In the genomic region with DNA sequence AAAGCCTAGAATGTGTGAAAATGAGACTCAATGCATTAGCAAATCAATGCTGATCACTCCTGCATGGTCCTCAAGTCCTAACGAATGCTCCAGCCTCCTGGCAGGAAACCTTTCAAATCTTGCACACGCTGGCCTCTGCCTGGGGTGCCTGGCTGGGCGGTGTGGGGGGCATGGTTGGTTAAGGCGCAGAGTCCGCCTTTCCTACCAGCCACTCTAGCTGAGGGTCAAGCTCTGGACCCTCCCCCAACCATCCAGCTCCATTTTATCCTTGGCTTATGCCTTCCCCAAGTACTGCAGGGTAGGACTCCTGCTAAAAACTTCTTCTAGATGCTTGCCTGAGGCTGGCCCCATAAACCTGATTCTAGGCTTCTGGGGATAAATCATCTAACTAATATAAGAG, we compare ENCODE assay signal across 9 cellular contexts. TPM values are rescaled to one million over a fixed set of nuclear protein-coding genes. Genes with fewer than 3 reads are reported as not detected.
DNase-seq lines count a peak whose midpoint lies in the region; ATAC-seq and TF ChIP-seq lines count a peak whose summit lies in the region.
"Had no signal": no experiment of that assay in that cellular context is flagged by ENCODE, and none has a peak within 500 bp of the region (broad histone marks: within the 10 kb centered on the region; RNA-seq: fewer than 3 reads in every experiment).

No MANE protein-coding gene starts in this region.

- DNase-seq in HFFc6: no peak
- DNase-seq in caudate nucleus (lab: John Stamatoyannopoulos, UW): no peak
- DNase-seq in nephron progenitor cell: no peak
- DNase-seq in NCI-H2196 (lab: John Stamatoyannopoulos, UW; ENCODE audit: unreplicated experiment): no peak
- DNase-seq in NCI-H2029 (lab: John Stamatoyannopoulos, UW): no peak
- no peak for DNase-seq in NCI-H2171 treated with DMSO at 0.1 percent for 48 hours (lab: John Stamatoyannopoulos, UW)
- DNase-seq: NCI-H510A treated with DMSO at 0.1 percent for 48 hours had no signal

- H3K27me3 Mint-ChIP-seq in HFFc6 (ENCODE audit: insufficient read depth): peaks cover 9% of the 10 kb centered on the region; the same call in 1 of the 2 replicates
- peaks cover 5% of the 10 kb centered on the region for H3K27me3 Mint-ChIP-seq in nephron progenitor cell (ENCODE audit: low read depth, poor library complexity)

- ATAC-seq in HG03520 (IDR thresholded peaks at IDR 0.05; ENCODE audit: unreplicated experiment): no peak

- peak overlapping the region; percentile 81 for H3K4me3 Mint-ChIP-seq in HFFc6
- peak overlapping the region; percentile 88 for H3K4me3 Mint-ChIP-seq in nephron progenitor cell

- H3K36me3 Mint-ChIP-seq in HFFc6 (ENCODE audit: low read depth): peaks cover 17% of the 10 kb centered on the region
- peaks cover 11% of the 10 kb centered on the region for H3K36me3 Mint-ChIP-seq in nephron progenitor cell (ENCODE audit: low read depth)

- TF ChIP-seq CTCF in 22Rv1 (IDR thresholded peaks at IDR 0.05) (no peak), HFFc6 (IDR thresholded peaks at IDR 0.05) (no peak), nephron progenitor cell (IDR thresholded peaks at IDR 0.05) (no peak)

- H3K27ac Mint-ChIP-seq in HFFc6 (peak overlapping the region; percentile 54), nephron progenitor cell (peak overlapping the region; percentile 92)

- peaks cover 12% of the 10 kb centered on the region for H3K9me3 Mint-ChIP-seq in HFFc6
- H3K9me3 Mint-ChIP-seq in nephron progenitor cell: peaks cover 23% of the 10 kb centered on the region

- H3K4me1 Mint-ChIP-seq in HFFc6 (ENCODE audit: low read depth) (peaks cover 8% of the 10 kb centered on the region), nephron progenitor cell (peaks cover 47% of the 10 kb centered on the region)

- H3K27ac ChIP-seq in 22Rv1 (0 out of 2 replicates have a peak overlapping the region, but pooled peaks have one; percentile 40), caudate nucleus (ENCODE audit: low read depth, low read length) (peak overlapping the region; percentile 96)

RNA-seq across cellular contexts. Expression of gene MVB12B, which starts 0.8 kb away (rescaled TPM):
- total RNA-seq in HFFc6 (2021; fragmentation: NEBNext Ultra II Directional; extraction: Animal tissue kit (Norgen Biotek cat#: 25700)): 1 to 10 TPM; 4.4 to 8.3 (median 6.7) TPM
